Comparison of ENCODE assay signal across 8 cellular contexts in genomic region chr7:16564909-16565426, GRCh38. TPM values are rescaled to one million over a fixed set of nuclear protein-coding genes. Genes with fewer than 3 reads are reported as not detected.
DNase-seq lines count a peak whose midpoint lies in the region; ATAC-seq, FAIRE-seq and TF ChIP-seq lines count a peak whose summit lies in the region.

No MANE protein-coding gene starts in this region.

- H3K27ac ChIP-seq in GM23338 (ENCODE audit: low read depth) (no peak overlapping the region), H1 (ENCODE audit: low read depth, low read length) (no peak overlapping the region)

- H3K9me3 Mint-ChIP-seq in GM23338 (no peaks in the 10 kb centered on the region), mesothelial cell of epicardium (peaks cover 4% of the 10 kb centered on the region)

- H3K4me1 Mint-ChIP-seq in GM23338 = 0 out of 3 replicates have a peak, but pooled peaks cover 4% of the 10 kb centered on the region
- peaks cover 38% of the 10 kb centered on the region for H3K4me1 Mint-ChIP-seq in mesothelial cell of epicardium

- no peak overlapping the region for H3K27ac Mint-ChIP-seq in GM23338
- H3K27ac Mint-ChIP-seq in mesothelial cell of epicardium = no peak overlapping the region

- no peak overlapping the region for H4K5ac ChIP-seq in H1 (ENCODE audit: insufficient read length, low read depth, low read length)

- peak; percentile 21 for DNase-seq in activated CD4-positive, alpha-beta T cell treated with anti-CD3 and anti-CD28 coated beads for 48 hours
- DNase-seq in activated CD4-positive, alpha-beta T cell treated with anti-CD3 and anti-CD28 coated beads, Interleukin-2, amount 50 U/mL, for 1 hour = no peak
- peak; percentile 87 for DNase-seq in GM23338 (ENCODE audit: low spot score)
- peak; percentile 57 for DNase-seq in RPMI7951 (ENCODE audit: low read depth)
- no peak for DNase-seq in H1 (ENCODE audit: low read depth in 1 of 2, low spot score in 2 of 2)
- DNase-seq in mesothelial cell of epicardium (ENCODE audit: low spot score in 2 of 2, unreplicated experiment in 2 of 2) = no peak
- no peak for DNase-seq in effector CD8-positive, alpha-beta T cell (lab: John Stamatoyannopoulos, UW)

- H3K4me3 Mint-ChIP-seq in GM23338 = no peak overlapping the region
- H3K4me3 Mint-ChIP-seq in mesothelial cell of epicardium = no peak overlapping the region

- H4K20me1 ChIP-seq in GM23338 (replicated peaks; ENCODE audit: insufficient read depth) (no peaks in the 10 kb centered on the region), Loucy (ENCODE audit: insufficient read depth, low read length, poor library complexity, severe bottlenecking) (no peaks in the 10 kb centered on the region), H1 (replicated peaks in 1 of 2; ENCODE audit: control insufficient read depth in 1 of 2, insufficient read depth in 2 of 2, low read length in 2 of 2) (no peaks in the 10 kb centered on the region)

- H3K9me3 ChIP-seq in Loucy (ENCODE audit: insufficient read depth, low read depth, low read length) = no peaks in the 10 kb centered on the region
- H3K9me3 ChIP-seq in H1 (ENCODE audit: insufficient read depth in 2 of 2, low read depth in 1 of 2, low read length in 1 of 2) = no peaks in the 10 kb centered on the region

- no peak overlapping the region for H3K56ac ChIP-seq in H1 (replicated peaks; ENCODE audit: insufficient read length, low read depth, low read length)

- H2BK20ac ChIP-seq in H1 (ENCODE audit: low read length) = no peak overlapping the region

- H3K23me2 ChIP-seq in H1 (ENCODE audit: low read depth, low read length) = no peaks in the 10 kb centered on the region

- H2AFZ ChIP-seq in GM23338 = no peak overlapping the region
- H2AFZ ChIP-seq in Loucy (ENCODE audit: low read length) = 0 out of 2 replicates have a peak overlapping the region, but pooled peaks have one; percentile 28
- H2AFZ ChIP-seq in H1 (ENCODE audit: low read length) = no peak overlapping the region

- no peak overlapping the region for H3K4me3 ChIP-seq in GM23338
- H3K4me3 ChIP-seq in Loucy (ENCODE audit: low read length, poor library complexity, severe bottlenecking) = no peak overlapping the region
- no peak overlapping the region for H3K4me3 ChIP-seq in H1 (ENCODE audit: extremely low read depth in 1 of 4, insufficient read depth in 2 of 4, low read depth in 3 of 4, low read length in 4 of 4)

- TF ChIP-seq CTCF in GM23338 (conservative IDR thresholded peaks at IDR 0.05; ENCODE audit: low read depth in 2 of 2) (peak; percentile 80 to 89), Loucy (conservative IDR thresholded peaks at IDR 0.05; ENCODE audit: low read length) (peak; percentile 86), H1 (IDR thresholded peaks at IDR 0.05; ENCODE audit: control extremely low read depth in 1 of 3, insufficient read depth in 1 of 3, low read depth in 1 of 3, low read length in 3 of 3) (peak in 2 of 3 experiments; percentile 59 to 60; a peak in 3 of 4 replicates), mesothelial cell of epicardium (IDR thresholded peaks at IDR 0.05; ENCODE audit: unreplicated experiment) (peak; percentile 78)

- H3K23ac ChIP-seq in H1 (ENCODE audit: insufficient read length) = no peak overlapping the region

- H2BK15ac ChIP-seq in H1 (ENCODE audit: low read length) = no peak overlapping the region

- peak; percentile 86 for FAIRE-seq in H1 (lab: Jason Lieb, UNC)

- no peak overlapping the region for H2BK5ac ChIP-seq in H1 (ENCODE audit: low read depth, low read length)

- H3F3A ChIP-seq in GM23338 (replicated peaks; ENCODE audit: low read depth) (no peaks in the 10 kb centered on the region), Loucy (ENCODE audit: low read depth) (no peaks in the 10 kb centered on the region)

- TF ChIP-seq POLR2A in H1 (IDR thresholded peaks at IDR 0.05; ENCODE audit: control extremely low read depth in 1 of 2, low read depth in 2 of 2, low read length in 2 of 2) = no peak

- TF ChIP-seq EP300 in H1 (IDR thresholded peaks at IDR 0.05; ENCODE audit: borderline replicate concordance in 1 of 2, low read depth in 2 of 2, low read length in 2 of 2) = 0 out of 3 replicates have a peak, but pooled peaks of 1 of the 2 experiments have one; percentile 23

- peak; percentile 77 for ATAC-seq in GM23338

- peak; percentile 86 for TF ChIP-seq RAD21 in H1 (IDR thresholded peaks at IDR 0.05 in 1 of 2, conservative IDR thresholded peaks at IDR 0.05 in 1 of 2; ENCODE audit: low read depth in 2 of 2, low read length in 2 of 2)

- H3K36me3 Mint-ChIP-seq in GM23338 (ENCODE audit: low read depth) (no peaks in the 10 kb centered on the region), mesothelial cell of epicardium (no peaks in the 10 kb centered on the region)

- no peaks in the 10 kb centered on the region for H3K36me3 ChIP-seq in GM23338 (ENCODE audit: insufficient read depth)
- H3K36me3 ChIP-seq in Loucy (ENCODE audit: insufficient read depth, low read length) = no peaks in the 10 kb centered on the region
- H3K36me3 ChIP-seq in H1 (ENCODE audit: control insufficient read depth in 2 of 4, insufficient read depth in 4 of 4, low read length in 3 of 4) = no peaks in the 10 kb centered on the region

- no peak overlapping the region for H3K4ac ChIP-seq in H1 (replicated peaks; ENCODE audit: insufficient read length, low read depth, low read length)

- H3K27me3 Mint-ChIP-seq in GM23338 (ENCODE audit: insufficient read depth, low read depth, poor library complexity) = no peaks in the 10 kb centered on the region
- H3K27me3 Mint-ChIP-seq in mesothelial cell of epicardium (ENCODE audit: low read depth) = peaks cover 3% of the 10 kb centered on the region

- no peak overlapping the region for H2BK120ac ChIP-seq in H1 (replicated peaks; ENCODE audit: low read depth, low read length)

- 45% methylated on average over 13 of the region's 13 CpGs; no CpG with 5 or more reads in 1 of the 2 experiments for WGBS in H1 (ENCODE audit: extremely low coverage in 1 of 2, insufficient coverage in 1 of 2, insufficient read length in 1 of 2, insufficient replicate concordance in 2 of 2, low coverage in 1 of 2, low lambda C conversion rate in 2 of 2, missing lambda C conversion rate in 1 of 2), 2 experiments

- H2AK5ac ChIP-seq in H1 (ENCODE audit: low read depth, low read length) = no peak overlapping the region

- no peak overlapping the region for H4K91ac ChIP-seq in H1 (replicated peaks; ENCODE audit: insufficient read length, low read length)

- H3K4me1 ChIP-seq in GM23338 (ENCODE audit: insufficient read depth) (no peaks in the 10 kb centered on the region), Loucy (ENCODE audit: insufficient read depth, low read length, poor library complexity, severe bottlenecking) (peaks cover 15% of the 10 kb centered on the region), H1 (replicated peaks in 1 of 4; ENCODE audit: control insufficient read depth in 3 of 4, insufficient read depth in 4 of 4, low read length in 3 of 4) (no peaks in the 10 kb centered on the region)

- no peak overlapping the region for H3K14ac ChIP-seq in H1 (ENCODE audit: insufficient read length)

- H3K9me2 ChIP-seq in GM23338 (ENCODE audit: insufficient read depth) = no peaks in the 10 kb centered on the region
- no peaks in the 10 kb centered on the region for H3K9me2 ChIP-seq in Loucy (replicated peaks; ENCODE audit: low read depth, low read length)

- no peaks in the 10 kb centered on the region for H3K27me3 ChIP-seq in GM23338 (ENCODE audit: insufficient read depth)
- no peaks in the 10 kb centered on the region for H3K27me3 ChIP-seq in Loucy (ENCODE audit: insufficient read depth, low read length, poor library complexity, severe bottlenecking)
- no peaks in the 10 kb centered on the region for H3K27me3 ChIP-seq in H1 (replicated peaks in 1 of 4; ENCODE audit: control insufficient read depth in 3 of 4, extremely low read depth in 1 of 4, insufficient read depth in 3 of 4, low read length in 3 of 4)

- H3K9ac ChIP-seq in Loucy (ENCODE audit: low read depth, low read length, poor library complexity, severe bottlenecking) (no peak overlapping the region), H1 (replicated peaks in 1 of 4; ENCODE audit: extremely low read depth in 1 of 4, low read depth in 3 of 4, low read length in 3 of 4) (no peak overlapping the region)

- H3K18ac ChIP-seq in H1 (ENCODE audit: extremely low read depth, low read length) = no peak overlapping the region

- no peak overlapping the region for H4K8ac ChIP-seq in H1 (ENCODE audit: extremely low read depth, insufficient read depth, low read length)

- no peak overlapping the region for H2BK12ac ChIP-seq in H1 (ENCODE audit: low read depth, low read length)

- no peak overlapping the region for H3K4me2 ChIP-seq in GM23338
- H3K4me2 ChIP-seq in Loucy (ENCODE audit: low read depth, low read length, poor library complexity, severe bottlenecking) = peak overlapping the region; percentile 1
- H3K4me2 ChIP-seq in H1 (ENCODE audit: insufficient read depth in 1 of 2, low read depth in 2 of 2, low read length in 2 of 2) = no peak overlapping the region

- POLR2A ChIA-PET in H1 (lab: Charles Lee; ENCODE audit: partially characterized antibody) = interaction anchor here (0.7 to 1.1 kb wide), 3 partner anchors 132 to 1054 kb away, joined by 3 to 5 read pairs (median 3); no protein-coding TSS in a partner anchor

- CTCF ChIA-PET in H1 (lab: Charles Lee; ENCODE audit: partially characterized antibody) = interaction anchor here (0.6 to 2.6 kb wide), 45 partner anchors 10 to 781 kb away, joined by 3 to 54 read pairs (median 4); partner anchors contain the start of gene CRPPA

- H3K79me2 ChIP-seq in GM23338 (replicated peaks; ENCODE audit: insufficient read depth) (no peaks in the 10 kb centered on the region), Loucy (ENCODE audit: insufficient read depth, low read length) (no peaks in the 10 kb centered on the region), H1 (ENCODE audit: control insufficient read depth in 1 of 2, insufficient read depth in 2 of 2, low read length in 2 of 2) (no peaks in the 10 kb centered on the region)

- no peaks in the 10 kb centered on the region for H3K79me1 ChIP-seq in H1 (ENCODE audit: low read depth, low read length)

TF ChIP-seq in H1, 55 proteins besides CTCF, POLR2A, EP300 and RAD21 (continues in another document):
- TF ChIP-seq POLR2AphosphoS5 (IDR thresholded peaks at IDR 0.05; ENCODE audit: low read depth, low read length) (no peak), BACH1 (IDR thresholded peaks at IDR 0.05; ENCODE audit: low read length) (no peak)

RNA-seq across cellular contexts. Expression of gene LRRC72, which starts 38.3 kb away (rescaled TPM):
- total RNA-seq in GM23338 (2014; rRNA removed; shearing (Covaris generic)) = not detected in 2 replicates
- polyA plus RNA-seq in GM23338 (2016; fragmentation: Nextera tagmentation; extraction: Ambion mirVana) = not detected in 2 replicates
- not detected in 2 replicates for total RNA-seq in RPMI7951 (2014; rRNA removed; shearing (Covaris generic))
- not detected in 2 replicates for total RNA-seq in H1 (2021; fragmentation: NEBNext Ultra II Directional; extraction: Animal tissue kit (Norgen Biotek cat#: 25700))
- polyA plus RNA-seq in H1 (2011; rRNA removed) = not detected in 2 replicates
- not detected for polyA plus RNA-seq in H1 (2011; cell fraction: cytosol; rRNA removed)
- not detected for polyA plus RNA-seq in H1 (2011; cell fraction: nucleus; rRNA removed)
- polyA plus RNA-seq in H1 (2012, experiment 1 of 2) = not detected in 4 replicates
- not detected for polyA plus RNA-seq in H1 (2012, experiment 2 of 2)
- not detected for polyA plus RNA-seq in H1 (2013, experiment 1 of 2)
- not detected for polyA plus RNA-seq in H1 (2013, experiment 2 of 2)
- not detected in 2 replicates for polyA minus RNA-seq in H1 (2011; rRNA and poly(A)+ RNA removed)
- polyA minus RNA-seq in H1 (2011; cell fraction: cytosol; rRNA and poly(A)+ RNA removed) = not detected
- not detected for polyA minus RNA-seq in H1 (2011; cell fraction: nucleus; rRNA and poly(A)+ RNA removed)
- not detected in 3 replicates for total RNA-seq in mesothelial cell of epicardium

Comparison
In these comparisons a context has a peak if more than half of its experiments do, and no peak if none do; other contexts are left out.
1. DNase-seq: peak in activated CD4-positive, alpha-beta T cell treated with anti-CD3 and anti-CD28 coated beads for 48 hours (single experiment), GM23338 (single experiment) and RPMI7951 (single experiment); none in activated CD4-positive, alpha-beta T cell treated with anti-CD3 and anti-CD28 coated beads, Interleukin-2, amount 50 U/mL, for 1 hour (single experiment), H1 (0 of 2), mesothelial cell of epicardium (0 of 2) and effector CD8-positive, alpha-beta T cell (single experiment).
2. Peak in every context shown above with its lines, with median percentiles within 50 percentile points of each other: CTCF ChIP-seq.